In the genomic region with DNA sequence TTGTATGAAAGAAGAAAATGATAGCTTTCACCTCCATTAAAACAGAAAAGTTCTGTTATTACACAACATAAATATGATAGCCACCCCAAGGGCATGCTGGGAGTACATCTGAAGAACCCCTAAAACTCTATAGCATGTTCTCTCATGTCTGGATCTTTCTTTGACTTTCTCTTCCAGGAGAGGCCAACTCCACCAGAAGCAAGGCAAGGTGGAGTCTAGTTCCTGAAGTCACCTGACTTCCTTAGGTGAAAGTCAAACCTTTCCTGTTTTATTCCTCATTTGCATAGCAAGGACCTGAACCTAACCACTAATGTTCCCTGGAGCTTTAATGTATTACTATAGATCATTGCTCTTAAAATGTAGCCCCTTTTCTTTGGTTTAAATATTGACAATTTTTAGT, we compare ENCODE assay signal across 25 cellular contexts. TPM values are rescaled to one million over a fixed set of nuclear protein-coding genes. Genes with fewer than 3 reads are reported as not detected.
A peak's percentile ranks its signal among the peaks of the same experiment; 100 is the strongest.
DNase-seq lines count a peak whose midpoint lies in the region; ATAC-seq, FAIRE-seq and TF ChIP-seq lines count a peak whose summit lies in the region.
"Had no signal": no experiment of that assay in that cellular context is flagged by ENCODE, and none has a peak within 500 bp of the region (broad histone marks: within the 10 kb centered on the region; RNA-seq: fewer than 3 reads in every experiment).

No MANE protein-coding gene starts in this region.

- ATAC-seq in T-helper 17 cell, result no peak
- ATAC-seq: left cardiac atrium had no signal

- H3K4me2 ChIP-seq in astrocyte (ENCODE audit: low read length), result no peak overlapping the region
- no peak overlapping the region for H3K4me2 ChIP-seq in osteoblast (ENCODE audit: insufficient read depth, low read length)

- DNase-seq in T-helper 2 cell treated with Interferon-gamma antibody and Interleukin-4, amounts not matched to agents 5 μg/mL and 100 μg/mL, for 36 hours (ENCODE audit: low spot score), result no peak
- DNase-seq in T-helper 2 cell (no peak), T-helper 17 cell (no peak), astrocyte (ENCODE audit: low read depth) (no peak), dorsolateral prefrontal cortex (no peak), NCI-H1048 (lab: John Stamatoyannopoulos, UW) (no peak), osteoblast (ENCODE audit: insufficient read length, low spot score, missing footprints) (no peak)
- no peak for DNase-seq in CD4-positive, alpha-beta memory T cell
- DNase-seq: 8988T; activated CD4-positive, alpha-beta T cell treated with anti-CD3 and anti-CD28 coated beads, Interleukin-2, amount 50 U/mL, for 4 hours; anterior cingulate cortex; Caco-2; caudate nucleus; dermis blood vessel endothelial cell; DND-41; GOT3; left cardiac atrium; NCI-H1092 treated with DMSO at 0.1 percent for 48 hours; NCI-H2029; NCI-H226; OCI-M1; Right ventricle myocardium superior; stimulated activated CD4-positive, alpha-beta T cell treated with anti-CD3 and anti-CD28 coated beads, Interleukin-4, amount 100 ng/mL, for 24 hours; stomach had no signal

- H3K4me3 Mint-ChIP-seq in T-helper 2 cell treated with Interferon-gamma antibody and Interleukin-4, amounts not matched to agents 5 μg/mL and 100 μg/mL, for 36 hours, result peak overlapping the region; percentile 66
- peak overlapping the region; percentile 18 to 78 (median 50) for H3K4me3 Mint-ChIP-seq in CD4-positive, alpha-beta memory T cell
- H3K4me3 Mint-ChIP-seq in T-helper 17 cell (peak overlapping the region; percentile 31), astrocyte (ENCODE audit: unreplicated experiment) (peak overlapping the region; percentile 71)

- H3K36me3 Mint-ChIP-seq in T-helper 2 cell treated with Interferon-gamma antibody and Interleukin-4, amounts not matched to agents 5 μg/mL and 100 μg/mL, for 36 hours (ENCODE audit: low read depth), result peaks cover 83% of the 10 kb centered on the region
- H3K36me3 Mint-ChIP-seq in CD4-positive, alpha-beta memory T cell, result peaks cover 72 to 79% of the 10 kb centered on the region in 2 donors
- H3K36me3 Mint-ChIP-seq in T-helper 17 cell (ENCODE audit: low read depth), result peaks cover 15% of the 10 kb centered on the region
- peaks cover 49% of the 10 kb centered on the region for H3K36me3 Mint-ChIP-seq in astrocyte (ENCODE audit: low read depth, unreplicated experiment)

- intact Hi-C loops in CD4-positive, alpha-beta memory T cell (cut with micrococcal nuclease), result loop anchor here (2.0 kb wide), 1 partner anchor 15 kb away; no protein-coding TSS in a partner anchor
- intact Hi-C loops in dorsolateral prefrontal cortex (cut with DNase I), result no loop called here

- POLR2A ChIA-PET in CD4-positive, alpha-beta memory T cell (lab: Charles Lee; ENCODE audit: partially characterized antibody), result interaction anchor here (0.9 to 1.9 kb wide), 5 partner anchors 11 to 128 kb away, joined by 3 to 16 read pairs (median 6); partner anchors contain the start of gene GLS

- peaks cover 75% of the 10 kb centered on the region for H3K36me3 ChIP-seq in CD4-positive, alpha-beta memory T cell (ENCODE audit: insufficient read depth, low read length)
- peaks cover 38% of the 10 kb centered on the region for H3K36me3 ChIP-seq in astrocyte (ENCODE audit: insufficient read depth, low read length)
- H3K36me3 ChIP-seq in osteoblast (ENCODE audit: insufficient read depth, low read length), result peaks cover 88% of the 10 kb centered on the region

- FAIRE-seq in astrocyte (lab: Jason Lieb, UNC), result no peak

- H4K20me1 ChIP-seq in astrocyte (ENCODE audit: insufficient read depth, low read length) (peaks cover 22% of the 10 kb centered on the region), osteoblast (ENCODE audit: insufficient read depth, low read length) (peaks cover 38% of the 10 kb centered on the region)

- H2AFZ ChIP-seq in astrocyte (ENCODE audit: low read depth, low read length) (no peak overlapping the region), osteoblast (ENCODE audit: low read length) (no peak overlapping the region)

- CTCF ChIA-PET in CD4-positive, alpha-beta memory T cell (lab: Charles Lee; ENCODE audit: partially characterized antibody), result interaction anchor here (0.8 to 1.7 kb wide), 6 partner anchors 11 to 20 kb away, joined by 3 to 6 read pairs (median 4); no protein-coding TSS in a partner anchor

- peaks cover 47% of the 10 kb centered on the region for H3K4me1 Mint-ChIP-seq in T-helper 2 cell treated with Interferon-gamma antibody and Interleukin-4, amounts not matched to agents 5 μg/mL and 100 μg/mL, for 36 hours (ENCODE audit: low read depth)
- peaks cover 41 to 83% (median 57%) of the 10 kb centered on the region in 4 donors for H3K4me1 Mint-ChIP-seq in CD4-positive, alpha-beta memory T cell
- H3K4me1 Mint-ChIP-seq in T-helper 17 cell (peaks cover 38% of the 10 kb centered on the region), astrocyte (ENCODE audit: low read depth, unreplicated experiment) (peaks cover 27% of the 10 kb centered on the region)

- TF ChIP-seq CTCF in astrocyte (IDR thresholded peaks at IDR 0.05; ENCODE audit: insufficient read depth, low read depth, low read length) (no peak), dorsolateral prefrontal cortex (IDR thresholded peaks at IDR 0.05 in 54 of 56, conservative IDR thresholded peaks at IDR 0.05 in 2 of 56; ENCODE audit: low read depth in 1 of 56, partially characterized antibody in 56 of 56) (no peak), osteoblast (IDR thresholded peaks at IDR 0.05; ENCODE audit: extremely low read depth, low read depth, low read length) (no peak)

- no peaks in the 10 kb centered on the region for H3K27me3 ChIP-seq in CD4-positive, alpha-beta memory T cell (ENCODE audit: insufficient read depth, low read length)
- no peaks in the 10 kb centered on the region for H3K27me3 ChIP-seq in astrocyte (ENCODE audit: insufficient read depth, low read length)
- no peaks in the 10 kb centered on the region for H3K27me3 ChIP-seq in dorsolateral prefrontal cortex
- no peaks in the 10 kb centered on the region for H3K27me3 ChIP-seq in osteoblast (ENCODE audit: insufficient read depth, low read length)
- H3K27me3 ChIP-seq: stomach, tibial nerve had no signal

- H3K79me2 ChIP-seq in astrocyte (ENCODE audit: insufficient read depth, low read length) (peaks cover 26% of the 10 kb centered on the region), osteoblast (ENCODE audit: insufficient read depth, low read length) (peaks cover 58% of the 10 kb centered on the region)

- H3K27ac Mint-ChIP-seq in T-helper 2 cell treated with Interferon-gamma antibody and Interleukin-4, amounts not matched to agents 5 μg/mL and 100 μg/mL, for 36 hours, result peak overlapping the region; percentile 2
- H3K27ac Mint-ChIP-seq in CD4-positive, alpha-beta memory T cell, result peak overlapping the region; percentile 16 to 90 (median 75)
- H3K27ac Mint-ChIP-seq in T-helper 17 cell, result peak overlapping the region; percentile 74
- H3K27ac Mint-ChIP-seq in astrocyte (ENCODE audit: unreplicated experiment), result peak overlapping the region; percentile 8

- H3K9me3 ChIP-seq in CD4-positive, alpha-beta memory T cell (ENCODE audit: control insufficient read depth in 1 of 2, low read length in 2 of 2), result no peaks in the 10 kb centered on the region
- H3K9me3 ChIP-seq in T-helper 17 cell (ENCODE audit: control insufficient read depth, low read length, poor library complexity, severe bottlenecking), result no peaks in the 10 kb centered on the region
- no peaks in the 10 kb centered on the region for H3K9me3 ChIP-seq in astrocyte (ENCODE audit: insufficient read depth, low read depth, low read length)
- no peaks in the 10 kb centered on the region for H3K9me3 ChIP-seq in osteoblast (ENCODE audit: low read depth, low read length)
- H3K9me3 ChIP-seq: Caco-2, stomach, tibial nerve had no signal

- peak overlapping the region; percentile 15 for H3K27ac ChIP-seq in CD4-positive, alpha-beta memory T cell (ENCODE audit: low read depth, low read length)
- H3K27ac ChIP-seq in astrocyte (ENCODE audit: low read depth, low read length) (no peak overlapping the region), dorsolateral prefrontal cortex (no peak overlapping the region), osteoblast (ENCODE audit: low read depth, low read length) (no peak overlapping the region)
- H3K27ac ChIP-seq: stomach, tibial nerve had no signal

- peaks cover 85% of the 10 kb centered on the region for H3K4me1 ChIP-seq in CD4-positive, alpha-beta memory T cell (ENCODE audit: insufficient read depth, low read length)
- H3K4me1 ChIP-seq in astrocyte (ENCODE audit: insufficient read depth, low read length) (peaks cover 8% of the 10 kb centered on the region), osteoblast (ENCODE audit: insufficient read depth, low read length) (peaks cover 28% of the 10 kb centered on the region)

- no peak overlapping the region for H3K9ac ChIP-seq in astrocyte (ENCODE audit: low read length)

- no peaks in the 10 kb centered on the region for H3K27me3 Mint-ChIP-seq in T-helper 2 cell treated with Interferon-gamma antibody and Interleukin-4, amounts not matched to agents 5 μg/mL and 100 μg/mL, for 36 hours (ENCODE audit: low read depth)
- no peaks in the 10 kb centered on the region for H3K27me3 Mint-ChIP-seq in CD4-positive, alpha-beta memory T cell
- H3K27me3 Mint-ChIP-seq in T-helper 17 cell, result no peaks in the 10 kb centered on the region
- no peaks in the 10 kb centered on the region for H3K27me3 Mint-ChIP-seq in astrocyte (ENCODE audit: low read depth, unreplicated experiment)

- peaks cover 23% of the 10 kb centered on the region for H3K9me3 Mint-ChIP-seq in T-helper 2 cell treated with Interferon-gamma antibody and Interleukin-4, amounts not matched to agents 5 μg/mL and 100 μg/mL, for 36 hours
- peaks cover 0 to 8% (median 1%) of the 10 kb centered on the region in 8 donors for H3K9me3 Mint-ChIP-seq in CD4-positive, alpha-beta memory T cell
- peaks cover 3% of the 10 kb centered on the region for H3K9me3 Mint-ChIP-seq in astrocyte (ENCODE audit: unreplicated experiment)

- no peak overlapping the region for H3K4me3 ChIP-seq in CD4-positive, alpha-beta memory T cell (ENCODE audit: low read length in 2 of 2)
- H3K4me3 ChIP-seq in astrocyte (ENCODE audit: insufficient read depth, low read depth, low read length) (no peak overlapping the region), dorsolateral prefrontal cortex (no peak overlapping the region), osteoblast (ENCODE audit: insufficient read depth, low read length) (no peak overlapping the region)
- H3K4me3 ChIP-seq: tibial nerve had no signal

RNA-seq across cellular contexts. Expression of gene STAT1, which starts 5.7 kb away (rescaled TPM):
- 100 to 1,000 TPM; 130 TPM for total RNA-seq in CD4-positive, alpha-beta memory T cell
- 100 to 1,000 TPM; 221 to 230 TPM for polyA plus RNA-seq in CD4-positive, alpha-beta memory T cell
- total RNA-seq in T-helper 17 cell, result 10 to 100 TPM; 80.7 to 86.4 TPM
- total RNA-seq in astrocyte, result 377 and 447 TPM in 2 replicates
- total RNA-seq in dorsolateral prefrontal cortex, result 100 to 1,000 TPM in 3 of 120 experiments, 10 to 100 TPM in 117; 23.0 to 286 (median 57.5) TPM
- 447 and 530 TPM in 2 replicates for total RNA-seq in osteoblast

Comparison
In these comparisons a context has a peak if more than half of its experiments do, and no peak if none do; other contexts are left out.
1. H3K27ac Mint-ChIP-seq: peak in every context shown above with its lines; median percentile 75 in CD4-positive, alpha-beta memory T cell; 74 in T-helper 17 cell; 8 in astrocyte; 2 in T-helper 2 cell treated with Interferon-gamma antibody and Interleukin-4, amounts not matched to agents 5 μg/mL and 100 μg/mL, for 36 hours.